1 cellular context compared by ENCODE assay signal in the genomic region with DNA sequence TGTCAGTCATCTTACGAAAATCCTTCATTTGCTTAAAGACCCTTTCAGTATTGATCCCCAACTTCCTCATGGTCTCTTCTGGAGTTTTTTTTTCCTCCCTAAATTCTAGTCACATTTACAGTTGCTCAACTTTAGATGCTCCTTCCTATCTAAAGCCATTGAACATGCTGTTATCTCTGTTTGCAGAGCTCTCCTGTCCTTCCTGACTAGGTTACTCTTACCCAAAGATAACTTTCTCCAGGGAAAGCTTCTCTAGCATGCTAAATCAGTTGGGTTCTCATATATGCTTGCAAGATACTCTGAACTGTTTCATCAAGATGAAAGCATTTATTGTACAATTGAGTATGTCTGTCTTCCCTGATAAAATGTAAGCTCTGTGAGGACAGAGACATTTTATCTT.
TF ChIP-seq lines count a peak whose summit lies in the region.

No MANE protein-coding gene starts in this region.

TF ChIP-seq in K562, 482 proteins besides CTCF, POLR2A, EP300 and RAD21 (continued from another document and continues in another):
- TF ChIP-seq, protein P1, sequence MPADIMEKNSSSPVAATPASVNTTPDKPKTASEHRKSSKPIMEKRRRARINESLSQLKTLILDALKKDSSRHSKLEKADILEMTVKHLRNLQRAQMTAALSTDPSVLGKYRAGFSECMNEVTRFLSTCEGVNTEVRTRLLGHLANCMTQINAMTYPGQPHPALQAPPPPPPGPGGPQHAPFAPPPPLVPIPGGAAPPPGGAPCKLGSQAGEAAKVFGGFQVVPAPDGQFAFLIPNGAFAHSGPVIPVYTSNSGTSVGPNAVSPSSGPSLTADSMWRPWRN (IDR thresholded peaks at IDR 0.05; ENCODE audit: low read depth): peak; percentile 47; the same call in 1 of the 2 replicates
- no peak for TF ChIP-seq ZNF764 (CRISPR knock-in tag; IDR thresholded peaks at IDR 0.05; ENCODE audit: low read depth)
- no peak for TF ChIP-seq NRF1 (conservative IDR thresholded peaks at IDR 0.05 in 1 of 2, IDR thresholded peaks at IDR 0.05 in 1 of 2)
- TF ChIP-seq EP400 (IDR thresholded peaks at IDR 0.05): 0 out of 2 replicates have a peak, but pooled peaks have one; percentile 21
- no peak for TF ChIP-seq BMI1 (IDR thresholded peaks at IDR 0.05; ENCODE audit: low read length)
- no peak for TF ChIP-seq ZNF717 (CRISPR knock-in tag; IDR thresholded peaks at IDR 0.05)
- peak; percentile 55 to 63 for TF ChIP-seq NCOA2 (IDR thresholded peaks at IDR 0.05; ENCODE audit: partially characterized antibody in 2 of 2)
- TF ChIP-seq CREBBP (IDR thresholded peaks at IDR 0.05; ENCODE audit: low read depth, low read length): no peak
- TF ChIP-seq RFX7 (CRISPR knock-in tag; IDR thresholded peaks at IDR 0.05): no peak
- TF ChIP-seq ZNF778 (CRISPR knock-in tag; IDR thresholded peaks at IDR 0.05): no peak
- no peak for TF ChIP-seq ARHGAP35 (IDR thresholded peaks at IDR 0.05; ENCODE audit: partially characterized antibody)
- TF ChIP-seq ZNF124 (CRISPR knock-in tag; IDR thresholded peaks at IDR 0.05): no peak
- TF ChIP-seq FIP1L1 (IDR thresholded peaks at IDR 0.05; ENCODE audit: low read depth, low read length, poor library complexity, severe bottlenecking): no peak
- TF ChIP-seq ZNF217 (CRISPR knock-in tag; IDR thresholded peaks at IDR 0.05): no peak
- peak; percentile 100 for TF ChIP-seq HMBOX1 (IDR thresholded peaks at IDR 0.05)
- no peak for TF ChIP-seq CBX3 (IDR thresholded peaks at IDR 0.05; ENCODE audit: borderline replicate concordance in 1 of 2, low read length in 2 of 2)
- TF ChIP-seq GTF2E2 (tag; IDR thresholded peaks at IDR 0.05): no peak
- TF ChIP-seq ELF4 (CRISPR knock-in tag; IDR thresholded peaks at IDR 0.05): no peak
- TF ChIP-seq ZNF707 (CRISPR knock-in tag; conservative IDR thresholded peaks at IDR 0.05): no peak
- no peak for TF ChIP-seq ASH1L (IDR thresholded peaks at IDR 0.05; ENCODE audit: borderline replicate concordance, low read depth, partially characterized antibody)
- no peak for TF ChIP-seq ZNF175 (CRISPR knock-in tag; IDR thresholded peaks at IDR 0.05; ENCODE audit: low read depth)
- TF ChIP-seq, protein P2, sequence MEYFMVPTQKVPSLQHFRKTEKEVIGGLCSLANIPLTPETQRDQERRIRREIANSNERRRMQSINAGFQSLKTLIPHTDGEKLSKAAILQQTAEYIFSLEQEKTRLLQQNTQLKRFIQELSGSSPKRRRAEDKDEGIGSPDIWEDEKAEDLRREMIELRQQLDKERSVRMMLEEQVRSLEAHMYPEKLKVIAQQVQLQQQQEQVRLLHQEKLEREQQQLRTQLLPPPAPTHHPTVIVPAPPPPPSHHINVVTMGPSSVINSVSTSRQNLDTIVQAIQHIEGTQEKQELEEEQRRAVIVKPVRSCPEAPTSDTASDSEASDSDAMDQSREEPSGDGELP (CRISPR knock-in tag; IDR thresholded peaks at IDR 0.05; ENCODE audit: borderline replicate concordance): no peak
- no peak for TF ChIP-seq ARID2 (IDR thresholded peaks at IDR 0.05)
- no peak for TF ChIP-seq ZNF184 (CRISPR knock-in tag; IDR thresholded peaks at IDR 0.05)
- no peak for TF ChIP-seq OTX1 (CRISPR knock-in tag; IDR thresholded peaks at IDR 0.05)
- TF ChIP-seq ZKSCAN8 (CRISPR knock-in tag; IDR thresholded peaks at IDR 0.05): no peak
- no peak for TF ChIP-seq TCF7L2 (IDR thresholded peaks at IDR 0.05; ENCODE audit: low read depth, low read length)
- no peak for TF ChIP-seq MXI1 (IDR thresholded peaks at IDR 0.05; ENCODE audit: low read depth, low read length)
- no peak for TF ChIP-seq BDP1 (IDR thresholded peaks at IDR 0.05; ENCODE audit: insufficient read depth, insufficient read length)
- TF ChIP-seq PCBP2 (IDR thresholded peaks at IDR 0.05; ENCODE audit: low read depth, low read length, poor library complexity, severe bottlenecking): no peak
- no peak for TF ChIP-seq HDAC8 (tag; IDR thresholded peaks at IDR 0.05)
- TF ChIP-seq, protein P3, sequence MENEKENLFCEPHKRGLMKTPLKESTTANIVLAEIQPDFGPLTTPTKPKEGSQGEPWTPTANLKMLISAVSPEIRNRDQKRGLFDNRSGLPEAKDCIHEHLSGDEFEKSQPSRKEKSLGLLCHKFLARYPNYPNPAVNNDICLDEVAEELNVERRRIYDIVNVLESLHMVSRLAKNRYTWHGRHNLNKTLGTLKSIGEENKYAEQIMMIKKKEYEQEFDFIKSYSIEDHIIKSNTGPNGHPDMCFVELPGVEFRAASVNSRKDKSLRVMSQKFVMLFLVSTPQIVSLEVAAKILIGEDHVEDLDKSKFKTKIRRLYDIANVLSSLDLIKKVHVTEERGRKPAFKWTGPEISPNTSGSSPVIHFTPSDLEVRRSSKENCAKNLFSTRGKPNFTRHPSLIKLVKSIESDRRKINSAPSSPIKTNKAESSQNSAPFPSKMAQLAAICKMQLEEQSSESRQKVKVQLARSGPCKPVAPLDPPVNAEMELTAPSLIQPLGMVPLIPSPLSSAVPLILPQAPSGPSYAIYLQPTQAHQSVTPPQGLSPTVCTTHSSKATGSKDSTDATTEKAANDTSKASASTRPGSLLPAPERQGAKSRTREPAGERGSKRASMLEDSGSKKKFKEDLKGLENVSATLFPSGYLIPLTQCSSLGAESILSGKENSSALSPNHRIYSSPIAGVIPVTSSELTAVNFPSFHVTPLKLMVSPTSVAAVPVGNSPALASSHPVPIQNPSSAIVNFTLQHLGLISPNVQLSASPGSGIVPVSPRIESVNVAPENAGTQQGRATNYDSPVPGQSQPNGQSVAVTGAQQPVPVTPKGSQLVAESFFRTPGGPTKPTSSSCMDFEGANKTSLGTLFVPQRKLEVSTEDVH (IDR thresholded peaks at IDR 0.05; ENCODE audit: low read depth, partially characterized antibody): no peak
- no peak for TF ChIP-seq POLR3A (IDR thresholded peaks at IDR 0.05; ENCODE audit: borderline replicate concordance, extremely low read depth, insufficient read depth, insufficient read length)
- peak; percentile 96 for TF ChIP-seq DPF2 (IDR thresholded peaks at IDR 0.05)
- TF ChIP-seq ZNF316 (IDR thresholded peaks at IDR 0.05): no peak
- no peak for TF ChIP-seq ZBTB12 (CRISPR knock-in tag; IDR thresholded peaks at IDR 0.05)
- TF ChIP-seq SMAD2 (IDR thresholded peaks at IDR 0.05; ENCODE audit: low read depth, low read length): no peak
- TF ChIP-seq GMEB1 (CRISPR knock-in tag; IDR thresholded peaks at IDR 0.05): no peak
- TF ChIP-seq ZFP36 (IDR thresholded peaks at IDR 0.05; ENCODE audit: low read depth, low read length, partially characterized antibody): no peak
- no peak for TF ChIP-seq HNRNPH1 (optimal IDR thresholded peaks at IDR 0.05; ENCODE audit: low read depth, low read length)
- no peak for TF ChIP-seq ZNF12 (CRISPR knock-in tag; IDR thresholded peaks at IDR 0.05)
- TF ChIP-seq NFE2 (IDR thresholded peaks at IDR 0.05; ENCODE audit: low read depth): 0 out of 2 replicates have a peak, but pooled peaks have one; percentile 17
- TF ChIP-seq ZNF133 (CRISPR knock-in tag; IDR thresholded peaks at IDR 0.05): no peak
- TF ChIP-seq PRDM10 (IDR thresholded peaks at IDR 0.05; ENCODE audit: partially characterized antibody): peak; percentile 47
- no peak for TF ChIP-seq RREB1 (CRISPR knock-in tag; IDR thresholded peaks at IDR 0.05)
- TF ChIP-seq POU5F1 (IDR thresholded peaks at IDR 0.05; ENCODE audit: borderline replicate concordance, low read depth, low read length, partially characterized antibody): no peak
- TF ChIP-seq, protein P4, sequence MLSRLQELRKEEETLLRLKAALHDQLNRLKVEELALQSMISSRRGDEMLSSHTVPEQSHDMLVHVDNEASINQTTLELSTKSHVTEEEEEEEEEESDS (CRISPR knock-in tag; IDR thresholded peaks at IDR 0.05): no peak
- no peak for TF ChIP-seq ZNF780A (CRISPR knock-in tag; IDR thresholded peaks at IDR 0.05)
- peak; percentile 69 to 95; a peak in 3 of 4 replicates for TF ChIP-seq HDAC1 (IDR thresholded peaks at IDR 0.05)
- peak; percentile 92; the same call in 1 of the 2 replicates for TF ChIP-seq CC2D1A (IDR thresholded peaks at IDR 0.05)
